Comparison of ENCODE assay signal across 12 cellular contexts in genomic region chr7:101231644-101232043, GRCh38. TPM values are rescaled to one million over a fixed set of nuclear protein-coding genes. Genes with fewer than 3 reads are reported as not detected.
A peak's percentile ranks its signal among the peaks of the same experiment; 100 is the strongest.
DNase-seq lines count a peak whose midpoint lies in the region; ATAC-seq, FAIRE-seq and TF ChIP-seq lines count a peak whose summit lies in the region.
"Had no signal": no experiment of that assay in that cellular context is flagged by ENCODE, and none has a peak within 500 bp of the region (broad histone marks: within the 10 kb centered on the region; RNA-seq: fewer than 3 reads in every experiment).

No MANE protein-coding gene starts in this region.

- H3K9me3 ChIP-seq in HepG2 (ENCODE audit: low read length) (no peaks in the 10 kb centered on the region), transverse colon (no peaks in the 10 kb centered on the region)

- no peak overlapping the region for H2AFZ ChIP-seq in HepG2 (ENCODE audit: low read length)

- DNase-seq in HuH-7 (ENCODE audit: low spot score) (peak; percentile 72), chondrocyte (ENCODE audit: low spot score) (no peak), HepG2 (ENCODE audit: low spot score) (peak; percentile 32), transverse colon (no peak), Ammon's horn (ENCODE audit: low spot score) (no peak)
- no peak for DNase-seq in activated T-cell treated with anti-CD3 and anti-CD28 coated beads, Interleukin-2, amount 50 U/mL, for 72 hours
- DNase-seq: activated CD8-positive, alpha-beta memory T cell treated with anti-CD3 and anti-CD28 coated beads for 24 hours; naive B cell; NCI-H446 treated with DMSO at 0.1 percent for 48 hours had no signal

- H3K4me3 ChIP-seq in HepG2 (replicated peaks in 1 of 3; ENCODE audit: insufficient read depth in 1 of 3, low read depth in 2 of 3, low read length in 3 of 3) (peak overlapping the region in 1 of 3 experiments; percentile 48; a peak in 2 of 6 replicates), transverse colon (peak overlapping the region in 2 of 4 donors; percentile 30 to 37)

- peaks cover 7% of the 10 kb centered on the region for H3K36me3 Mint-ChIP-seq in chondrocyte (ENCODE audit: low read depth)
- H3K36me3 Mint-ChIP-seq in activated T-cell treated with anti-CD3 and anti-CD28 coated beads, Interleukin-2, amount 50 U/mL, for 72 hours (ENCODE audit: insufficient read depth in 2 of 2): peaks cover 0 to 3% of the 10 kb centered on the region in 2 donors
- H3K36me3 Mint-ChIP-seq: naive B cell had no signal

- H3K4me3 Mint-ChIP-seq in chondrocyte (ENCODE audit: unreplicated experiment): no peak overlapping the region
- no peak overlapping the region for H3K4me3 Mint-ChIP-seq in activated T-cell treated with anti-CD3 and anti-CD28 coated beads, Interleukin-2, amount 50 U/mL, for 72 hours
- H3K4me3 Mint-ChIP-seq: central memory CD8-positive, alpha-beta T cell; naive B cell had no signal

- TF ChIP-seq POLR2A in HepG2 (IDR thresholded peaks at IDR 0.05; ENCODE audit: insufficient read depth in 1 of 2, low read depth in 2 of 2, low read length in 2 of 2) (peak in 1 of 2 experiments; percentile 26; a peak in 1 of 4 replicates), transverse colon (IDR thresholded peaks at IDR 0.05) (no peak)

- H3K27me3 Mint-ChIP-seq in chondrocyte (ENCODE audit: low read depth): no peaks in the 10 kb centered on the region
- H3K27me3 Mint-ChIP-seq in activated T-cell treated with anti-CD3 and anti-CD28 coated beads, Interleukin-2, amount 50 U/mL, for 72 hours (ENCODE audit: low read depth): no peaks in the 10 kb centered on the region
- H3K27me3 Mint-ChIP-seq: central memory CD8-positive, alpha-beta T cell; naive B cell had no signal

- H3K4me1 Mint-ChIP-seq in chondrocyte (ENCODE audit: low read depth): peaks cover 5% of the 10 kb centered on the region
- no peaks in the 10 kb centered on the region for H3K4me1 Mint-ChIP-seq in activated T-cell treated with anti-CD3 and anti-CD28 coated beads, Interleukin-2, amount 50 U/mL, for 72 hours (ENCODE audit: low read depth)

- peak; percentile 75 for ATAC-seq in HepG2
- ATAC-seq in GM18909 (IDR thresholded peaks at IDR 0.05; ENCODE audit: poor library complexity, unreplicated experiment): no peak
- ATAC-seq in activated T-cell treated with anti-CD3 and anti-CD28 coated beads, Interleukin-2, amount 50 U/mL, for 72 hours (replicated peaks in 1 of 2): no peak

- BruUV-seq in HepG2 (replicated peaks; lab: Mats Ljungman, UMichigan): no TSS peak

- POLR2A ChIA-PET in HepG2 (lab: Yijun Ruan, JAX): interaction anchor here (0.9 to 1.5 kb wide), 5 partner anchors 12 to 39 kb away, joined by 3 to 8 read pairs (median 4); partner anchors contain the start of genes MOGAT3, PLOD3 and ZNHIT1

- H3K9me3 Mint-ChIP-seq in chondrocyte (ENCODE audit: low read depth): no peaks in the 10 kb centered on the region
- H3K9me3 Mint-ChIP-seq in activated T-cell treated with anti-CD3 and anti-CD28 coated beads, Interleukin-2, amount 50 U/mL, for 72 hours: no peaks in the 10 kb centered on the region
- H3K9me3 Mint-ChIP-seq: central memory CD8-positive, alpha-beta T cell; naive B cell had no signal

- H3K27ac ChIP-seq in HepG2 (ENCODE audit: extremely low read length, insufficient read depth, low read length): peak overlapping the region; percentile 54
- H3K27ac ChIP-seq in transverse colon: peak overlapping the region; percentile 71 to 90 (median 80)

- FAIRE-seq in HepG2 (lab: Jason Lieb, UNC): peak; percentile 82

- H3K36me3 ChIP-seq in HepG2 (replicated peaks in 1 of 2; ENCODE audit: control insufficient read depth in 1 of 2, insufficient read depth in 2 of 2, low read length in 2 of 2): peaks cover 0 to 7% of the 10 kb centered on the region in 2 experiments; a peak in 2 of 5 replicates
- peaks cover 0 to 7% (median 0%) of the 10 kb centered on the region in 4 donors for H3K36me3 ChIP-seq in transverse colon

- intact Hi-C loops in HepG2 (cut with micrococcal nuclease; ENCODE audit: unreplicated experiment): no loop called here
- intact Hi-C loops in transverse colon (cut with DNase I; ENCODE audit: low total_unique reads): no loop called here

- TF ChIP-seq RAD21 in HepG2 (CRISPR knock-in tag; IDR thresholded peaks at IDR 0.05): no peak

- TF ChIP-seq CTCF in chondrocyte (IDR thresholded peaks at IDR 0.05) (no peak), HepG2 (CRISPR knock-in tag; IDR thresholded peaks at IDR 0.05) (no peak), transverse colon (IDR thresholded peaks at IDR 0.05) (no peak)

- H3K4me2 ChIP-seq in HepG2 (ENCODE audit: low read depth, low read length): peak overlapping the region; percentile 55

- H3K27me3 ChIP-seq in HepG2 (ENCODE audit: control insufficient read depth in 1 of 2, insufficient read depth in 2 of 2, low read length in 2 of 2) (no peaks in the 10 kb centered on the region), transverse colon (no peaks in the 10 kb centered on the region)

- H4K20me1 ChIP-seq in HepG2 (ENCODE audit: insufficient read depth, low read length): no peaks in the 10 kb centered on the region

- in situ Hi-C loops in HepG2 (cut with HindIII; ENCODE audit: extremely low pct_ligation_motif_present, low pct_unique_long_range_greater_than_20kb) (no loop called here), transverse colon (cut with MboI; ENCODE audit: low pct_ligation_motif_present in 1 of 4, low pct_unique_long_range_greater_than_20kb in 1 of 4, low sequenced_read_pairs in 3 of 4) (no loop called here)

- no peak overlapping the region for H3K9ac ChIP-seq in HepG2 (ENCODE audit: insufficient read depth, low read depth, low read length)

- 15% methylated on average over 4 of the region's 7 CpGs for WGBS in HepG2 (ENCODE audit: low lambda C conversion rate)
- WGBS in transverse colon (ENCODE audit: low coverage in 1 of 2), 2 donors: 53 to 77% methylated on average over 3 to 7 of the region's 7 CpGs

- H3K4me1 ChIP-seq in HepG2 (ENCODE audit: insufficient read depth, low read length): peaks cover 43% of the 10 kb centered on the region
- H3K4me1 ChIP-seq in transverse colon: peaks cover 0 to 36% (median 21%) of the 10 kb centered on the region in 4 donors

- no peaks in the 10 kb centered on the region for H3K79me2 ChIP-seq in HepG2 (ENCODE audit: insufficient read depth, low read length)

- no peak for TF ChIP-seq EP300 in HepG2 (IDR thresholded peaks at IDR 0.05; ENCODE audit: low read depth in 2 of 2, low read length in 2 of 2)
- TF ChIP-seq EP300 in HepG2 (CRISPR knock-in tag; IDR thresholded peaks at IDR 0.05; ENCODE audit: borderline replicate concordance): no peak
- no peak for TF ChIP-seq EP300 in transverse colon (IDR thresholded peaks at IDR 0.05; ENCODE audit: low read depth)

- H3K27ac Mint-ChIP-seq in chondrocyte (ENCODE audit: unreplicated experiment): peak overlapping the region; percentile 75
- no peak overlapping the region for H3K27ac Mint-ChIP-seq in activated T-cell treated with anti-CD3 and anti-CD28 coated beads, Interleukin-2, amount 50 U/mL, for 72 hours

- CTCF ChIA-PET in HepG2 (lab: Yijun Ruan, JAX; ENCODE audit: low intra/inter-chr PET ratio, low total read pairs): no interaction called here

RNA-seq across cellular contexts. Expression of gene CLDN15, which starts 6.0 kb away (rescaled TPM):
- 6.6 to 7.7 TPM (median 7.6 TPM) in 3 replicates for total RNA-seq in chondrocyte
- 2.2 and 7.1 TPM in 2 replicates for total RNA-seq in HepG2 (2016; rRNA removed; fragmentation: Illumina TruSeq; extraction: Trizol)
- total RNA-seq in HepG2 (2016; cell fraction: cytosol; rRNA removed; fragmentation: Illumina TruSeq; extraction: Trizol; ENCODE audit: low read depth): 1.6 and 1.9 TPM in 2 replicates
- 1.7 and 7.0 TPM in 2 replicates for total RNA-seq in HepG2 (2016; cell fraction: insoluble cytoplasmic fraction; rRNA removed; fragmentation: Illumina TruSeq; extraction: Trizol)
- total RNA-seq in HepG2 (2016; cell fraction: membrane; rRNA removed; fragmentation: Illumina TruSeq; extraction: Trizol): 2.3 and 3.3 TPM in 2 replicates
- total RNA-seq in HepG2 (2016; cell fraction: nucleus; rRNA removed; fragmentation: Illumina TruSeq; extraction: Trizol): 8.2 and 12.3 TPM in 2 replicates
- 17.8 and 20.6 TPM in 2 replicates for polyA plus RNA-seq in HepG2 (2011; rRNA removed)
- 5.9 and 8.1 TPM in 2 replicates for polyA plus RNA-seq in HepG2 (2011; cell fraction: cytosol; rRNA removed)
- polyA plus RNA-seq in HepG2 (2011; cell fraction: nucleus; rRNA removed): 79.5 and 89.0 TPM in 2 replicates
- 7.2 and 11.3 TPM in 2 replicates for polyA plus RNA-seq in HepG2 (2012)
- 1.8 and 1.9 TPM in 2 replicates for polyA plus RNA-seq in HepG2 (2016; cell fraction: cytosol; fragmentation: Illumina TruSeq; extraction: Trizol; ENCODE audit: low read depth)
- 2.5 and 3.3 TPM in 2 replicates for polyA plus RNA-seq in HepG2 (2016; cell fraction: insoluble cytoplasmic fraction; fragmentation: Illumina TruSeq; extraction: Trizol; ENCODE audit: low read depth)
- 2.7 and 4.4 TPM in 2 replicates for polyA plus RNA-seq in HepG2 (2016; cell fraction: membrane; fragmentation: Illumina TruSeq; extraction: Trizol; ENCODE audit: low read depth)
- 36.5 and 40.0 TPM in 2 replicates for polyA plus RNA-seq in HepG2 (2016; cell fraction: nucleus; fragmentation: Illumina TruSeq; extraction: Trizol; ENCODE audit: insufficient read depth, low read depth)
- 15.5 and 16.2 TPM in 2 replicates for polyA minus RNA-seq in HepG2 (2011; rRNA and poly(A)+ RNA removed; ENCODE audit: low replicate concordance)
- polyA minus RNA-seq in HepG2 (2011; cell fraction: cytosol; rRNA and poly(A)+ RNA removed): 2.0 and 3.3 TPM in 2 replicates
- polyA minus RNA-seq in HepG2 (2011; cell fraction: nucleus; rRNA and poly(A)+ RNA removed): 18.2 TPM in 2 replicates
- total RNA-seq in transverse colon: 10 to 100 TPM; 27.2 to 58.5 (median 45.4) TPM
- 10 to 100 TPM; 27.8 to 28.7 TPM for total RNA-seq in activated T-cell treated with anti-CD3 and anti-CD28 coated beads, Interleukin-2, amount 50 U/mL, for 72 hours

RNA-seq across cellular contexts. Expression of gene FIS1, which starts 13.2 kb away (rescaled TPM):
- total RNA-seq in chondrocyte (110 to 133 TPM (median 118 TPM) in 3 replicates), HepG2 (2016; rRNA removed; fragmentation: Illumina TruSeq; extraction: Trizol) (97.5 and 122 TPM in 2 replicates), transverse colon (100 to 1,000 TPM; 159 to 261 (median 187) TPM)
- total RNA-seq in HepG2 (2016; cell fraction: cytosol; rRNA removed; fragmentation: Illumina TruSeq; extraction: Trizol; ENCODE audit: low read depth): 100 and 125 TPM in 2 replicates
- 102 and 131 TPM in 2 replicates for total RNA-seq in HepG2 (2016; cell fraction: insoluble cytoplasmic fraction; rRNA removed; fragmentation: Illumina TruSeq; extraction: Trizol)
- 121 and 149 TPM in 2 replicates for total RNA-seq in HepG2 (2016; cell fraction: membrane; rRNA removed; fragmentation: Illumina TruSeq; extraction: Trizol)
- 45.4 and 52.1 TPM in 2 replicates for total RNA-seq in HepG2 (2016; cell fraction: nucleus; rRNA removed; fragmentation: Illumina TruSeq; extraction: Trizol)
- polyA plus RNA-seq in HepG2 (2011; rRNA removed): 97.5 and 101 TPM in 2 replicates
- polyA plus RNA-seq in HepG2 (2011; cell fraction: cytosol; rRNA removed): 160 and 210 TPM in 2 replicates
- polyA plus RNA-seq in HepG2 (2011; cell fraction: nucleus; rRNA removed): 129 and 133 TPM in 2 replicates
- 51.7 and 63.6 TPM in 2 replicates for polyA plus RNA-seq in HepG2 (2012)
- polyA plus RNA-seq in HepG2 (2016; cell fraction: cytosol; fragmentation: Illumina TruSeq; extraction: Trizol; ENCODE audit: low read depth): 123 and 156 TPM in 2 replicates
- 123 and 128 TPM in 2 replicates for polyA plus RNA-seq in HepG2 (2016; cell fraction: insoluble cytoplasmic fraction; fragmentation: Illumina TruSeq; extraction: Trizol; ENCODE audit: low read depth)
- 120 and 131 TPM in 2 replicates for polyA plus RNA-seq in HepG2 (2016; cell fraction: membrane; fragmentation: Illumina TruSeq; extraction: Trizol; ENCODE audit: low read depth)
- polyA plus RNA-seq in HepG2 (2016; cell fraction: nucleus; fragmentation: Illumina TruSeq; extraction: Trizol; ENCODE audit: insufficient read depth, low read depth): 87.9 and 91.1 TPM in 2 replicates
- polyA minus RNA-seq in HepG2 (2011; rRNA and poly(A)+ RNA removed; ENCODE audit: low replicate concordance): 39.1 and 61.0 TPM in 2 replicates
- 19.9 and 20.4 TPM in 2 replicates for polyA minus RNA-seq in HepG2 (2011; cell fraction: cytosol; rRNA and poly(A)+ RNA removed)
- 35.4 and 38.3 TPM in 2 replicates for polyA minus RNA-seq in HepG2 (2011; cell fraction: nucleus; rRNA and poly(A)+ RNA removed)
- 10 to 100 TPM; 78.4 to 87.2 TPM for total RNA-seq in activated T-cell treated with anti-CD3 and anti-CD28 coated beads, Interleukin-2, amount 50 U/mL, for 72 hours

RNA-seq across cellular contexts. Expression of gene ZNHIT1, which starts 13.7 kb away (rescaled TPM):
- total RNA-seq in chondrocyte: 57.2 to 65.0 TPM (median 58.1 TPM) in 3 replicates
- 64.5 and 66.5 TPM in 2 replicates for total RNA-seq in HepG2 (2016; rRNA removed; fragmentation: Illumina TruSeq; extraction: Trizol)
- 64.0 and 69.5 TPM in 2 replicates for total RNA-seq in HepG2 (2016; cell fraction: cytosol; rRNA removed; fragmentation: Illumina TruSeq; extraction: Trizol; ENCODE audit: low read depth)
- 68.4 and 76.1 TPM in 2 replicates for total RNA-seq in HepG2 (2016; cell fraction: insoluble cytoplasmic fraction; rRNA removed; fragmentation: Illumina TruSeq; extraction: Trizol)
- 53.8 and 60.2 TPM in 2 replicates for total RNA-seq in HepG2 (2016; cell fraction: membrane; rRNA removed; fragmentation: Illumina TruSeq; extraction: Trizol)
- total RNA-seq in HepG2 (2016; cell fraction: nucleus; rRNA removed; fragmentation: Illumina TruSeq; extraction: Trizol): 26.8 and 31.3 TPM in 2 replicates
- polyA plus RNA-seq in HepG2 (2011; rRNA removed): 32.5 and 36.8 TPM in 2 replicates
- 42.7 and 52.4 TPM in 2 replicates for polyA plus RNA-seq in HepG2 (2011; cell fraction: cytosol; rRNA removed)
- polyA plus RNA-seq in HepG2 (2011; cell fraction: nucleus; rRNA removed): 23.5 and 25.9 TPM in 2 replicates
- 41.6 and 44.7 TPM in 2 replicates for polyA plus RNA-seq in HepG2 (2012)
- polyA plus RNA-seq in HepG2 (2016; cell fraction: cytosol; fragmentation: Illumina TruSeq; extraction: Trizol; ENCODE audit: low read depth): 71.9 and 73.7 TPM in 2 replicates
- polyA plus RNA-seq in HepG2 (2016; cell fraction: insoluble cytoplasmic fraction; fragmentation: Illumina TruSeq; extraction: Trizol; ENCODE audit: low read depth): 68.8 and 69.1 TPM in 2 replicates
- polyA plus RNA-seq in HepG2 (2016; cell fraction: membrane; fragmentation: Illumina TruSeq; extraction: Trizol; ENCODE audit: low read depth): 47.5 and 51.9 TPM in 2 replicates
- polyA plus RNA-seq in HepG2 (2016; cell fraction: nucleus; fragmentation: Illumina TruSeq; extraction: Trizol; ENCODE audit: insufficient read depth, low read depth): 57.2 and 62.8 TPM in 2 replicates
- polyA minus RNA-seq in HepG2 (2011; rRNA and poly(A)+ RNA removed; ENCODE audit: low replicate concordance): 23.4 and 35.9 TPM in 2 replicates
- 21.7 and 22.1 TPM in 2 replicates for polyA minus RNA-seq in HepG2 (2011; cell fraction: cytosol; rRNA and poly(A)+ RNA removed)
- 5.4 and 6.3 TPM in 2 replicates for polyA minus RNA-seq in HepG2 (2011; cell fraction: nucleus; rRNA and poly(A)+ RNA removed)
- 100 to 1,000 TPM in 1 of 4 donors, 10 to 100 TPM in 3; 50.5 to 106 (median 78.2) TPM for total RNA-seq in transverse colon
- total RNA-seq in activated T-cell treated with anti-CD3 and anti-CD28 coated beads, Interleukin-2, amount 50 U/mL, for 72 hours: 10 to 100 TPM; 36.6 to 38.9 TPM

RNA-seq across cellular contexts. Expression of gene PLOD3, which starts 14.3 kb away (rescaled TPM):
- 129 to 156 TPM (median 149 TPM) in 3 replicates for total RNA-seq in chondrocyte
- total RNA-seq in HepG2 (2016; rRNA removed; fragmentation: Illumina TruSeq; extraction: Trizol): 22.2 and 67.4 TPM in 2 replicates
- total RNA-seq in HepG2 (2016; cell fraction: cytosol; rRNA removed; fragmentation: Illumina TruSeq; extraction: Trizol; ENCODE audit: low read depth): 23.9 and 25.4 TPM in 2 replicates
- 20.2 and 72.6 TPM in 2 replicates for total RNA-seq in HepG2 (2016; cell fraction: insoluble cytoplasmic fraction; rRNA removed; fragmentation: Illumina TruSeq; extraction: Trizol)
- 24.4 and 25.4 TPM in 2 replicates for total RNA-seq in HepG2 (2016; cell fraction: membrane; rRNA removed; fragmentation: Illumina TruSeq; extraction: Trizol)
- total RNA-seq in HepG2 (2016; cell fraction: nucleus; rRNA removed; fragmentation: Illumina TruSeq; extraction: Trizol): 63.9 and 86.6 TPM in 2 replicates
- 65.8 and 69.0 TPM in 2 replicates for polyA plus RNA-seq in HepG2 (2011; rRNA removed)
- polyA plus RNA-seq in HepG2 (2011; cell fraction: cytosol; rRNA removed): 46.3 and 69.3 TPM in 2 replicates
- 162 and 195 TPM in 2 replicates for polyA plus RNA-seq in HepG2 (2011; cell fraction: nucleus; rRNA removed)
- 53.0 and 94.8 TPM in 2 replicates for polyA plus RNA-seq in HepG2 (2012)
- polyA plus RNA-seq in HepG2 (2016; cell fraction: cytosol; fragmentation: Illumina TruSeq; extraction: Trizol; ENCODE audit: low read depth): 12.2 and 13.8 TPM in 2 replicates
- polyA plus RNA-seq in HepG2 (2016; cell fraction: insoluble cytoplasmic fraction; fragmentation: Illumina TruSeq; extraction: Trizol; ENCODE audit: low read depth): 27.9 and 38.5 TPM in 2 replicates
- polyA plus RNA-seq in HepG2 (2016; cell fraction: membrane; fragmentation: Illumina TruSeq; extraction: Trizol; ENCODE audit: low read depth): 21.2 and 23.4 TPM in 2 replicates
- polyA plus RNA-seq in HepG2 (2016; cell fraction: nucleus; fragmentation: Illumina TruSeq; extraction: Trizol; ENCODE audit: insufficient read depth, low read depth): 217 and 227 TPM in 2 replicates
- 44.4 and 96.8 TPM in 2 replicates for polyA minus RNA-seq in HepG2 (2011; rRNA and poly(A)+ RNA removed; ENCODE audit: low replicate concordance)
- polyA minus RNA-seq in HepG2 (2011; cell fraction: cytosol; rRNA and poly(A)+ RNA removed): 55.0 and 69.8 TPM in 2 replicates
- 37.7 and 50.2 TPM in 2 replicates for polyA minus RNA-seq in HepG2 (2011; cell fraction: nucleus; rRNA and poly(A)+ RNA removed)
- 10 to 100 TPM; 48.4 to 81.2 (median 60.8) TPM for total RNA-seq in transverse colon
- 10 to 100 TPM; 28.8 to 34.4 TPM for total RNA-seq in activated T-cell treated with anti-CD3 and anti-CD28 coated beads, Interleukin-2, amount 50 U/mL, for 72 hours

RNA-seq across cellular contexts. Expression of gene MOGAT3, which starts 30.8 kb away (rescaled TPM):
- total RNA-seq in chondrocyte: not detected in 3 replicates
- total RNA-seq in HepG2 (2016; rRNA removed; fragmentation: Illumina TruSeq; extraction: Trizol): 5.5 and 22.5 TPM in 2 replicates
- 4.9 TPM in 2 replicates for total RNA-seq in HepG2 (2016; cell fraction: cytosol; rRNA removed; fragmentation: Illumina TruSeq; extraction: Trizol; ENCODE audit: low read depth)
- 5.7 and 22.7 TPM in 2 replicates for total RNA-seq in HepG2 (2016; cell fraction: insoluble cytoplasmic fraction; rRNA removed; fragmentation: Illumina TruSeq; extraction: Trizol)
- 4.8 and 5.0 TPM in 2 replicates for total RNA-seq in HepG2 (2016; cell fraction: membrane; rRNA removed; fragmentation: Illumina TruSeq; extraction: Trizol)
- 38.2 and 46.4 TPM in 2 replicates for total RNA-seq in HepG2 (2016; cell fraction: nucleus; rRNA removed; fragmentation: Illumina TruSeq; extraction: Trizol)
- 30.5 and 39.2 TPM in 2 replicates for polyA plus RNA-seq in HepG2 (2011; rRNA removed)
- 16.6 and 17.2 TPM in 2 replicates for polyA plus RNA-seq in HepG2 (2011; cell fraction: cytosol; rRNA removed)
- 82.9 and 84.5 TPM in 2 replicates for polyA plus RNA-seq in HepG2 (2011; cell fraction: nucleus; rRNA removed)
- polyA plus RNA-seq in HepG2 (2012): 17.1 and 24.2 TPM in 2 replicates
- polyA plus RNA-seq in HepG2 (2016; cell fraction: cytosol; fragmentation: Illumina TruSeq; extraction: Trizol; ENCODE audit: low read depth): 1.8 and 2.5 TPM in 2 replicates
- polyA plus RNA-seq in HepG2 (2016; cell fraction: insoluble cytoplasmic fraction; fragmentation: Illumina TruSeq; extraction: Trizol; ENCODE audit: low read depth): 5.6 and 6.9 TPM in 2 replicates
- polyA plus RNA-seq in HepG2 (2016; cell fraction: membrane; fragmentation: Illumina TruSeq; extraction: Trizol; ENCODE audit: low read depth): 2.9 and 3.0 TPM in 2 replicates
- 38.7 and 42.5 TPM in 2 replicates for polyA plus RNA-seq in HepG2 (2016; cell fraction: nucleus; fragmentation: Illumina TruSeq; extraction: Trizol; ENCODE audit: insufficient read depth, low read depth)
- 121 TPM in 1 of 2 replicates, not detected in the other for polyA minus RNA-seq in HepG2 (2011; rRNA and poly(A)+ RNA removed; ENCODE audit: low replicate concordance)
- 14.9 and 15.6 TPM in 2 replicates for polyA minus RNA-seq in HepG2 (2011; cell fraction: cytosol; rRNA and poly(A)+ RNA removed)
- 233 and 284 TPM in 2 replicates for polyA minus RNA-seq in HepG2 (2011; cell fraction: nucleus; rRNA and poly(A)+ RNA removed)
- 10 to 100 TPM; 31.7 to 56.9 (median 44.3) TPM for total RNA-seq in transverse colon
- not detected for total RNA-seq in activated T-cell treated with anti-CD3 and anti-CD28 coated beads, Interleukin-2, amount 50 U/mL, for 72 hours
- total RNA-seq: fibroblast of lung had no signal
- polyA plus RNA-seq: fibroblast of lung had no signal

Comparison
In these comparisons a context has a peak if more than half of its experiments do, and no peak if none do; other contexts are left out.
1. DNase-seq: peak in HuH-7 (single experiment) and HepG2 (single experiment); none in chondrocyte (single experiment), transverse colon (single experiment), Ammon's horn (single experiment) and activated T-cell treated with anti-CD3 and anti-CD28 coated beads, Interleukin-2, amount 50 U/mL, for 72 hours (0 of 2).